8 cellular contexts compared by ENCODE assay signal in genomic region chr6:4941782-4942672, GRCh38.
DNase-seq lines count a peak whose midpoint lies in the region; ATAC-seq and TF ChIP-seq lines count a peak whose summit lies in the region.

No MANE protein-coding gene starts in this region.

- DNase-seq in GM13976 (ENCODE audit: low spot score) (peak; percentile 61), NCI-H69 (lab: John Stamatoyannopoulos, UW) (peak; percentile 87), iPS-NIHi7 (ENCODE audit: extremely low spot score) (peak; percentile 16), T-helper 9 cell (no peak), SK-N-DZ (ENCODE audit: low spot score) (no peak)
- DNase-seq in activated gamma-delta T cell treated with anti-CD3 and anti-CD28 coated beads, Interleukin-2, amount 50 U/mL, for 16 hours (ENCODE audit: low read depth): peak; percentile 25
- peak; percentile 61 for DNase-seq in stimulated activated CD4-positive, alpha-beta T cell treated with anti-CD3 and anti-CD28 coated beads, Interleukin-4, amount 100 ng/mL, for 24 hours

- no peak for TF ChIP-seq CTCF in GM13976 (IDR thresholded peaks at IDR 0.05; ENCODE audit: borderline replicate concordance, control extremely low read depth, extremely low read depth, insufficient read depth, missing control alignments)

- in situ Hi-C loops in GM13976 (cut with MboI; ENCODE audit: low sequenced_read_pairs, unreplicated experiment): no loop called here

- ATAC-seq in HG02798 (IDR thresholded peaks at IDR 0.05; ENCODE audit: poor library complexity, unreplicated experiment): peak; percentile 73

Comparison
In these comparisons a context has a peak if more than half of its experiments do, and no peak if none do; other contexts are left out.
1. DNase-seq: peak in GM13976 (single experiment), NCI-H69 (single experiment), activated gamma-delta T cell treated with anti-CD3 and anti-CD28 coated beads, Interleukin-2, amount 50 U/mL, for 16 hours (single experiment), iPS-NIHi7 (single experiment) and stimulated activated CD4-positive, alpha-beta T cell treated with anti-CD3 and anti-CD28 coated beads, Interleukin-4, amount 100 ng/mL, for 24 hours (single experiment); none in T-helper 9 cell (single experiment) and SK-N-DZ (single experiment).